Comparison of ENCODE assay signal across 16 cellular contexts in the genomic region with DNA sequence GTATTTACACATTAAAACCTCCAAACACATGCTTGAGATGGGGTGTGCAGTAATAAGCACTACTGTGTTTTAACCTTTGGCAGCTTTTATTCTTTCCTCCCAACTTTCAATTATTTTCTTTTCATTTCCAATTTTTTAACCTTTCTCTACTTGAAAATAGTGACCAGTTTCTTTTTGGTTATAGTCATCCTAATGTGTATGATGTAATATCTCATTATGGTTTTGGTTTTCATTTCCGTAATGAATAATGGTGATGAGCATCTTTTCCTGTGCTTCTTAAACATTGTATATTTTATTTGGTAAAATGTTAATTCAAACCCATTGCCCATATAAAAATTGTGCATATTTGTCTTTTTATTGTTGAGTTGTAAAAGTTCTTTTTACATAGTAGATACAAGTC.
DNase-seq lines count a peak whose midpoint lies in the region; ATAC-seq, FAIRE-seq and TF ChIP-seq lines count a peak whose summit lies in the region.
"Had no signal": no experiment of that assay in that cellular context is flagged by ENCODE, and none has a peak within 500 bp of the region (broad histone marks: within the 10 kb centered on the region; RNA-seq: fewer than 3 reads in every experiment).

No MANE protein-coding gene starts in this region.

- peaks cover 13% of the 10 kb centered on the region for H3K4me1 Mint-ChIP-seq in activated CD4-positive, alpha-beta memory T cell treated with anti-CD3 and anti-CD28 coated beads, Interleukin-2, amount 10 ng/mL, durations not matched to agents 7 days and 5 days
- peaks cover 14% of the 10 kb centered on the region for H3K4me1 Mint-ChIP-seq in activated CD4-positive, alpha-beta memory T cell treated with anti-CD3 and anti-CD28 coated beads for 36 hours (ENCODE audit: low read depth)

- H3K27ac Mint-ChIP-seq in activated CD4-positive, alpha-beta memory T cell treated with anti-CD3 and anti-CD28 coated beads, Interleukin-2, amount 10 ng/mL, durations not matched to agents 7 days and 5 days: peak overlapping the region; percentile 10
- H3K27ac Mint-ChIP-seq in activated CD4-positive, alpha-beta memory T cell treated with anti-CD3 and anti-CD28 coated beads for 36 hours: no peak overlapping the region

- H3K27me3 ChIP-seq in K562 (ENCODE audit: control insufficient read depth in 2 of 2, insufficient read depth in 2 of 2, low read length in 2 of 2) (no peaks in the 10 kb centered on the region), tibial nerve (no peaks in the 10 kb centered on the region)

- H3K79me2 ChIP-seq in K562 (ENCODE audit: control insufficient read depth, insufficient read depth, low read length): no peaks in the 10 kb centered on the region

- H3K9ac ChIP-seq in K562 (ENCODE audit: insufficient read depth in 1 of 2, low read depth in 2 of 2, low read length in 2 of 2): no peak overlapping the region

- H3K9me3 Mint-ChIP-seq in activated CD4-positive, alpha-beta memory T cell treated with anti-CD3 and anti-CD28 coated beads, Interleukin-2, amount 10 ng/mL, durations not matched to agents 7 days and 5 days: no peaks in the 10 kb centered on the region
- no peaks in the 10 kb centered on the region for H3K9me3 Mint-ChIP-seq in activated CD4-positive, alpha-beta memory T cell treated with anti-CD3 and anti-CD28 coated beads for 36 hours

- no peaks in the 10 kb centered on the region for H4K20me1 ChIP-seq in K562 (replicated peaks; ENCODE audit: control insufficient read depth, insufficient read depth, low read length)

- H3K36me3 ChIP-seq in HEK293 (ENCODE audit: control insufficient read depth in 2 of 2, insufficient read depth in 1 of 2, low read length in 2 of 2) (peaks cover 0 to 3% of the 10 kb centered on the region in 2 experiments; a peak in 1 of 3 replicates), K562 (ENCODE audit: control insufficient read depth, insufficient read depth, low read length) (no peaks in the 10 kb centered on the region), tibial nerve (peaks cover 0 to 36% (median 0%) of the 10 kb centered on the region in 3 donors)

- DNase-seq in activated CD4-positive, alpha-beta memory T cell treated with anti-CD3 and anti-CD28 coated beads, Interleukin-2, amount 10 ng/mL, durations not matched to agents 7 days and 5 days: no peak
- DNase-seq in activated CD4-positive, alpha-beta memory T cell treated with anti-CD3 and anti-CD28 coated beads for 36 hours: no peak
- DNase-seq in K562 (ENCODE audit: extremely low read depth in 1 of 4, low spot score in 3 of 4) (no peak), tibial nerve (ENCODE audit: low spot score in 2 of 2) (no peak)
- DNase-seq in effector CD4-positive, alpha-beta T cell: no peak
- DNase-seq: C1 segment of cervical spinal cord, DMS153, NCI-H1105, NCI-H1694 treated with DMSO at 0.1 percent for 48 hours, NCI-H2107, NCI-H524 treated with DMSO at 0.1 percent for 48 hours, OCI-M1, SHP77 treated with DMSO at 0.1 percent for 48 hours had no signal

- no peaks in the 10 kb centered on the region for H3K9me1 ChIP-seq in K562 (ENCODE audit: control insufficient read depth, insufficient read depth, low read length)

- 80% methylated on average over 1 of the region's 1 CpG for WGBS in K562 (ENCODE audit: insufficient coverage, low coverage, missing lambda C conversion rate)
- 92 to 94% methylated on average over 1 of the region's 1 CpG for WGBS in tibial nerve, 2 donors

- H2AFZ ChIP-seq in K562 (ENCODE audit: low read depth, low read length): no peak overlapping the region

- H3K9me3 ChIP-seq in HEK293 (ENCODE audit: control insufficient read depth, insufficient read depth, low read depth, low read length): no peaks in the 10 kb centered on the region
- H3K9me3 ChIP-seq in K562 (replicated peaks; ENCODE audit: control insufficient read depth, insufficient read depth, low read depth, low read length): no peaks in the 10 kb centered on the region
- no peaks in the 10 kb centered on the region for H3K9me3 ChIP-seq in tibial nerve

- ATAC-seq in K562: no peak

- TF ChIP-seq RAD21 in K562 (CRISPR knock-in tag; conservative IDR thresholded peaks at IDR 0.05 in 1 of 2, IDR thresholded peaks at IDR 0.05 in 1 of 2): no peak

- H3K4me3 ChIP-seq in HEK293 (ENCODE audit: low read depth, low read length) (no peak overlapping the region), K562 (no peak overlapping the region), tibial nerve (no peak overlapping the region)

- FAIRE-seq in A204.1 (lab: Jason Lieb, UNC) (peak; percentile 47), K562 (lab: Jason Lieb, UNC) (no peak)
- FAIRE-seq: H1 had no signal

- TF ChIP-seq CTCF in HEK293 (tag by site-specific recombination; IDR thresholded peaks at IDR 0.05): no peak
- TF ChIP-seq CTCF in K562 (IDR thresholded peaks at IDR 0.05 in 2 of 3, conservative IDR thresholded peaks at IDR 0.05 in 1 of 3; ENCODE audit: insufficient read depth in 2 of 3, low read depth in 1 of 3, low read length in 3 of 3): no peak
- TF ChIP-seq CTCF in tibial nerve (IDR thresholded peaks at IDR 0.05): no peak

- H3K4me3 Mint-ChIP-seq in activated CD4-positive, alpha-beta memory T cell treated with anti-CD3 and anti-CD28 coated beads, Interleukin-2, amount 10 ng/mL, durations not matched to agents 7 days and 5 days: no peak overlapping the region
- no peak overlapping the region for H3K4me3 Mint-ChIP-seq in activated CD4-positive, alpha-beta memory T cell treated with anti-CD3 and anti-CD28 coated beads for 36 hours

- H3K4me2 ChIP-seq in K562 (ENCODE audit: insufficient read depth, low read length): no peak overlapping the region

- POLR2A ChIA-PET in activated CD4-positive, alpha-beta memory T cell treated with anti-CD3 and anti-CD28 coated beads, Interleukin-2, amount 10 ng/mL, durations not matched to agents 7 days and 5 days (lab: Charles Lee): no interaction called here
- POLR2A ChIA-PET in activated CD4-positive, alpha-beta memory T cell treated with anti-CD3 and anti-CD28 coated beads for 36 hours (lab: Charles Lee): interaction anchor here (0.6 kb wide), 1 partner anchor 1372 kb away, joined by 5 read pairs; no protein-coding TSS in a partner anchor
- POLR2A ChIA-PET in HEK293 (lab: Yijun Ruan, JAX): no interaction called here
- POLR2A ChIA-PET in K562 (lab: Yijun Ruan, JAX): no interaction called here

- intact Hi-C loops in activated CD4-positive, alpha-beta memory T cell treated with anti-CD3 and anti-CD28 coated beads for 36 hours (cut with micrococcal nuclease): no loop called here
- intact Hi-C loops in K562 (cut with micrococcal nuclease): no loop called here

- no TSS peak for BruUV-seq in K562 (replicated peaks; lab: Mats Ljungman, UMichigan)

- no peaks in the 10 kb centered on the region; the same call in 1 of the 2 replicates for H3K4me1 ChIP-seq in HEK293 (ENCODE audit: control insufficient read depth, insufficient read depth, low read length)
- no peaks in the 10 kb centered on the region; a peak in 1 of 5 replicates for H3K4me1 ChIP-seq in K562 (replicated peaks in 1 of 2; ENCODE audit: control insufficient read depth in 2 of 2, insufficient read depth in 2 of 2, low read length in 2 of 2)
- peaks cover 0 to 6% (median 0%) of the 10 kb centered on the region in 4 donors for H3K4me1 ChIP-seq in tibial nerve

- in situ Hi-C loops in K562 (cut with MboI): no loop called here

- TF ChIP-seq POLR2A in K562 (conservative IDR thresholded peaks at IDR 0.05): no peak
- no peak for TF ChIP-seq POLR2A in tibial nerve (IDR thresholded peaks at IDR 0.05)

- H3K36me3 Mint-ChIP-seq in activated CD4-positive, alpha-beta memory T cell treated with anti-CD3 and anti-CD28 coated beads, Interleukin-2, amount 10 ng/mL, durations not matched to agents 7 days and 5 days (ENCODE audit: low read depth): no peaks in the 10 kb centered on the region
- peaks cover 2% of the 10 kb centered on the region for H3K36me3 Mint-ChIP-seq in activated CD4-positive, alpha-beta memory T cell treated with anti-CD3 and anti-CD28 coated beads for 36 hours

- H3K27me3 Mint-ChIP-seq in activated CD4-positive, alpha-beta memory T cell treated with anti-CD3 and anti-CD28 coated beads, Interleukin-2, amount 10 ng/mL, durations not matched to agents 7 days and 5 days: no peaks in the 10 kb centered on the region
- no peaks in the 10 kb centered on the region for H3K27me3 Mint-ChIP-seq in activated CD4-positive, alpha-beta memory T cell treated with anti-CD3 and anti-CD28 coated beads for 36 hours

- H3K27ac ChIP-seq in HEK293 (ENCODE audit: extremely low read depth, low read depth, low read length) (no peak overlapping the region), K562 (ENCODE audit: extremely low read depth, low read depth, low read length) (no peak overlapping the region), tibial nerve (no peak overlapping the region)

- CTCF ChIA-PET in activated CD4-positive, alpha-beta memory T cell treated with anti-CD3 and anti-CD28 coated beads, Interleukin-2, amount 10 ng/mL, durations not matched to agents 7 days and 5 days (lab: Charles Lee): interaction anchor here (0.6 kb wide), 1 partner anchor 161 kb away, joined by 3 read pairs; no protein-coding TSS in a partner anchor
- CTCF ChIA-PET in activated CD4-positive, alpha-beta memory T cell treated with anti-CD3 and anti-CD28 coated beads for 36 hours (lab: Charles Lee): no interaction called here
- CTCF ChIA-PET in HEK293 (lab: Yijun Ruan, JAX) (no interaction called here), K562 (lab: Yijun Ruan, JAX; ENCODE audit: low intra/inter-chr PET ratio) (no interaction called here)

- TF ChIP-seq EP300 in K562 (IDR thresholded peaks at IDR 0.05; ENCODE audit: low read length) (no peak), tibial nerve (IDR thresholded peaks at IDR 0.05) (no peak)

TF ChIP-seq in K562, 482 proteins besides CTCF, POLR2A, EP300 and RAD21 (continues in another document):
- TF ChIP-seq PTTG1 (tag; IDR thresholded peaks at IDR 0.05; ENCODE audit: low read depth) (no peak), CEBPG (CRISPR knock-in tag; IDR thresholded peaks at IDR 0.05) (no peak), CEBPG (tag; conservative IDR thresholded peaks at IDR 0.05 in 1 of 2, IDR thresholded peaks at IDR 0.05 in 1 of 2) (0 out of 4 replicates have a peak, but pooled peaks of 1 of the 2 experiments have one; percentile 37)
